Comparison of ENCODE assay signal across 1 cellular context in the genomic region with DNA sequence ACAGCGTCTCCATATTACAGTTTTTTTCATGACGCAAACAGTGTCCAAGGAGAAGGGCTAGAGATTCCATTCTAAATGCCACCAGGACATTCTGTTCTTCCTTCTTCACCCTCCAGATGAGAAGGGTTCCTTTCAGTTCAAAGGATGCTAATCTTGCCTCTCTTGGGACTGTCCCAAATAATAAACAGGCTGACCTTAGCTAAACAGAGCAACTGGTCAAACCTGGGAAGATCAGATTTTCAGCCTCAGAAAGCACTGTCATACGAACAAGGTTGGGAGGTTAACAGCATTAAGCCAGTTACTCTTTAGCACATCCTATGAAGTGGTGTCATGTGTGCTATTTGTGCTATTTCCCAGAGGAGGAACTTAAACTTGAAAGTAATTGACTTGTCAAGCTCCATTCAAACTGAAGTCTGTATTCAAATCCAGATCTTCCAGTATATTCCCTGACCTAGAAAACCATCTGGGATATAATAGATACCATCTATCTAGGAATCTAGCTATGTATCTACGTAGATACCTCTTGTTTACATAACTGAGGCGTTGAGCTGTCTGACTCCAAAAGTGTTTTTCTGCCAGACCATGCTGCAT.
TF ChIP-seq lines count a peak whose summit lies in the region.

No MANE protein-coding gene starts in this region.

TF ChIP-seq in IMR-90, 13 proteins besides CTCF, POLR2A, EP300 and RAD21 (continued from another document):
- no peak for TF ChIP-seq USF2 (IDR thresholded peaks at IDR 0.05; ENCODE audit: low read depth, low read length)
- no peak for TF ChIP-seq MAZ (IDR thresholded peaks at IDR 0.05; ENCODE audit: borderline replicate concordance, low read depth, low read length)
- no peak for TF ChIP-seq BHLHE40 (IDR thresholded peaks at IDR 0.05; ENCODE audit: low read depth, low read length)
- no peak for TF ChIP-seq CEBPB (IDR thresholded peaks at IDR 0.05; ENCODE audit: low read depth, low read length)
